In the genomic region with DNA sequence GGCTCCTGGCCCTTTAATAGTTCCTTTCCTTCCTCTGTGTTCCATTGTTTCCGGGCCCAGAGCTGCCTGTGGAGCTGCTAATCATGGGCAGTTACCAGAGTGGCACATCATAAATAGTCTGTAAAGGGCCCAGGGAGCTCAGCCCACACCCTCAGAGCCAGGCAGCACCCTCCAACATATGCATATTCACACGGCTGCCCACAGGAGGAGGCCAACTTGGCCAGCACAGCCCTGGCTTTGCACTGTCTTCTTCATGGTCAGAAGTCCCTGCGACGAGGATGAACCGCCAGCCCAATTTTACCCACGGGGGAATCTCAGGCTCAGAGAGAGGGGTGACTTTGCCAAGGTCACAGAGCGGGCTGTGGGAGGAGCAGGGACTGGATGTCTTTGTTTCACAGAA, we compare ENCODE assay signal across 19 cellular contexts.
DNase-seq lines count a peak whose midpoint lies in the region; TF ChIP-seq lines count a peak whose summit lies in the region.
"Had no signal": no experiment of that assay in that cellular context is flagged by ENCODE, and none has a peak within 500 bp of the region (broad histone marks: within the 10 kb centered on the region; RNA-seq: fewer than 3 reads in every experiment).

No MANE protein-coding gene starts in this region.

- DNase-seq in NCI-H2227 (lab: John Stamatoyannopoulos, UW; ENCODE audit: unreplicated experiment) (peak; percentile 27), NCI-H2227 treated with DMSO at 0.1 percent for 48 hours (lab: John Stamatoyannopoulos, UW) (no peak), NCI-H2081 treated with DMSO at 0.1 percent for 48 hours (lab: John Stamatoyannopoulos, UW) (peak; percentile 5), transverse colon (peak; percentile 53)
- no peak for DNase-seq in activated CD8-positive, alpha-beta memory T cell treated with anti-CD3 and anti-CD28 coated beads for 24 hours
- no peak for DNase-seq in NK-92 treated with Interleukin-12 subunit alpha and Interleukin-12 subunit beta, amount 100 ng/mL, for 24 hours (lab: John Stamatoyannopoulos, UW)
- DNase-seq: BE2C; Caco-2; CD4-positive, CD25-positive, alpha-beta regulatory T cell; HFFc6; IMR-90; Karpas-422; NCI-H1048; NCI-H187 treated with DMSO at 0.1 percent for 48 hours; NCI-H446 treated with DMSO at 0.1 percent for 48 hours; NCI-H82; PC-9 had no signal

- intact Hi-C loops in transverse colon (cut with DNase I; ENCODE audit: low total_unique reads), result no loop called here

- H3K4me1 ChIP-seq in mucosa of rectum (ENCODE audit: control insufficient read depth in 2 of 2, insufficient read depth in 2 of 2, low read length in 2 of 2) (peaks cover 11 to 15% of the 10 kb centered on the region in 2 donors), transverse colon (peaks cover 0 to 18% (median 8%) of the 10 kb centered on the region in 4 donors)
- H3K4me1 ChIP-seq: Caco-2 had no signal

- H3K4me3 ChIP-seq in mucosa of rectum (ENCODE audit: low read length in 2 of 2) (no peak overlapping the region), transverse colon (no peak overlapping the region)
- H3K4me3 ChIP-seq: PC-9 had no signal

- H3K36me3 ChIP-seq in mucosa of rectum (ENCODE audit: control insufficient read depth in 2 of 2, insufficient read depth in 2 of 2, low read length in 2 of 2), result no peaks in the 10 kb centered on the region
- H3K36me3 ChIP-seq in transverse colon, result no peaks in the 10 kb centered on the region
- H3K36me3 ChIP-seq: BE2C had no signal

- TF ChIP-seq POLR2A in transverse colon (IDR thresholded peaks at IDR 0.05), result no peak

- H3K27me3 ChIP-seq in mucosa of rectum (ENCODE audit: control insufficient read depth in 2 of 2, insufficient read depth in 2 of 2, low read length in 2 of 2), result no peaks in the 10 kb centered on the region
- H3K27me3 ChIP-seq in transverse colon, result no peaks in the 10 kb centered on the region
- H3K27me3 ChIP-seq: BE2C had no signal

- H3K9me3 ChIP-seq in mucosa of rectum (ENCODE audit: control insufficient read depth in 2 of 2, low read length in 2 of 2), result no peaks in the 10 kb centered on the region
- H3K9me3 ChIP-seq in transverse colon, result no peaks in the 10 kb centered on the region
- H3K9me3 ChIP-seq: BE2C, Caco-2 had no signal

- H3K9ac ChIP-seq in mucosa of rectum (ENCODE audit: low read depth in 1 of 2, low read length in 2 of 2), result peak overlapping the region in 1 of 2 donors; percentile 48

- H3K27ac ChIP-seq in mucosa of rectum (ENCODE audit: low read depth in 2 of 2, low read length in 2 of 2) (peak overlapping the region; percentile 75 to 83), transverse colon (peak overlapping the region in 3 of 4 donors; percentile 41 to 69 (median 54))
- H3K27ac ChIP-seq: HL-60, PC-9 had no signal

- in situ Hi-C loops in transverse colon (cut with MboI; ENCODE audit: low pct_ligation_motif_present in 1 of 4, low pct_unique_long_range_greater_than_20kb in 1 of 4, low sequenced_read_pairs in 3 of 4), result no loop called here

- peak in 1 of 5 experiments; percentile 35 for TF ChIP-seq CTCF in transverse colon (IDR thresholded peaks at IDR 0.05)

- no peak for TF ChIP-seq EP300 in transverse colon (IDR thresholded peaks at IDR 0.05; ENCODE audit: low read depth)

- WGBS in transverse colon (ENCODE audit: low coverage in 1 of 2), 2 donors, result 75% methylated on average over 7 of the region's 7 CpGs; no CpG with 5 or more reads in 1 of the 2 donors

Comparison
In these comparisons a context has a peak if more than half of its experiments do, and no peak if none do; other contexts are left out.
1. DNase-seq: peak in NCI-H2227 (single experiment), NCI-H2081 treated with DMSO at 0.1 percent for 48 hours (single experiment) and transverse colon (single experiment); none in NCI-H2227 treated with DMSO at 0.1 percent for 48 hours (single experiment), activated CD8-positive, alpha-beta memory T cell treated with anti-CD3 and anti-CD28 coated beads for 24 hours (single experiment) and NK-92 treated with Interleukin-12 subunit alpha and Interleukin-12 subunit beta, amount 100 ng/mL, for 24 hours (single experiment).